Comparison of ENCODE assay signal across 26 cellular contexts in the genomic region with DNA sequence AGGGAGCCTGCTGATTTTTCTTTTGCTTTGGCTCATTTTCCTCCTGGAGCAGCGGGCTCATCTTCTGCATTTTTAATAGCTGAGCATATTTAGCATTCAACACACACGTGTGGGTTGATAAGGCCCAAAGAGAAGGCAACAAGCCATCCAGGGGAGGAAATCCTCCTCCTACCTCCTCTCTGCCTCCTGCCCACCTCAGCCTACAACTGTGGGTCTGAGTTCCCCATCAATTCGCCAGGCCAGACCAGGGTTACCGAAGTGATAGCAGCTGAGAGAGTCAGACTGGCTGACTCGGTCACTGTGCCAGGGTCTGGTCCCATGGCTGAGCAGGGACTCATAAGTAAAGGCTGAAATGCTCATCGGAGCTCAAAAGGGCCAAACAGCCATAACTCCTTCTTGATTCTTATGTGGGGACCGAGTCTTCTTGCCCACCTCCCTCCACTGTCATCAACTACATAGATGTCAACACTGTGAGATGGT.
A peak's percentile ranks its signal among the peaks of the same experiment; 100 is the strongest.
DNase-seq lines count a peak whose midpoint lies in the region; ATAC-seq and TF ChIP-seq lines count a peak whose summit lies in the region.
"Had no signal": no experiment of that assay in that cellular context is flagged by ENCODE, and none has a peak within 500 bp of the region (broad histone marks: within the 10 kb centered on the region; RNA-seq: fewer than 3 reads in every experiment).

No MANE protein-coding gene starts in this region.

- ATAC-seq in WTC11, result peak; percentile 1; the same call in 1 of the 2 replicates
- ATAC-seq in aorta (ENCODE audit: low FRiP score), result no peak
- ATAC-seq in GM18873 (IDR thresholded peaks at IDR 0.05; ENCODE audit: low FRiP score, unreplicated experiment), result no peak
- ATAC-seq in HG02852 (IDR thresholded peaks at IDR 0.05; ENCODE audit: unreplicated experiment), result no peak
- ATAC-seq: activated CD8-positive, alpha-beta T cell treated with anti-CD3 and anti-CD28 coated beads, Interleukin-2, amount 10 ng/mL, durations not matched to agents 7 days and 5 days; activated T-helper 17 cell treated with anti-CD3 and anti-CD28 coated beads, Interleukin-2, amount 50 U/mL, for 72 hours; HCT116; stimulated activated naive CD8-positive, alpha-beta T cell treated with anti-CD3 and anti-CD28 coated beads, Interleukin-15, amount 100 ng/mL, for 72 hours had no signal

- DNase-seq in WTC11 (ENCODE audit: low spot score), result no peak
- DNase-seq in mesothelial cell of epicardium (ENCODE audit: low spot score in 2 of 2, unreplicated experiment in 2 of 2), result no peak
- no peak for DNase-seq in vagina (ENCODE audit: extremely low spot score in 2 of 2)
- DNase-seq in aorta, result no peak
- DNase-seq: activated CD4-positive, CD25-positive, alpha-beta regulatory T cell treated with anti-CD3 and anti-CD28 coated beads, Interleukin-2, amount 50 U/mL, for 72 hours; activated CD8-positive, alpha-beta T cell treated with anti-CD3 and anti-CD28 coated beads, Interleukin-2, amount 10 ng/mL, durations not matched to agents 7 days and 5 days; activated naive CD4-positive, alpha-beta T cell treated with anti-CD3 and anti-CD28 coated beads, Interleukin-2, amount 10 ng/mL, durations not matched to agents 7 days and 5 days; DMS53; NCI-H1048; NCI-H1694; NCI-H510A; stimulated activated naive CD8-positive, alpha-beta T cell treated with anti-CD3 and anti-CD28 coated beads, Interleukin-15, amount 100 ng/mL, for 72 hours had no signal

- POLR2A ChIA-PET in WTC11 (lab: Charles Lee), result interaction anchor here (1.1 to 1.4 kb wide), 2 partner anchors 33 to 221 kb away, joined by 3 read pairs; a partner anchor contains a TSS

- H3K9ac ChIP-seq in HUES6 (ENCODE audit: low read length), result peak overlapping the region; percentile 3

- 54 to 55% methylated on average over 7 of the region's 7 CpGs for WGBS in aorta, 2 donors

- no peak for TF ChIP-seq CTCF in WTC11 (IDR thresholded peaks at IDR 0.05)
- no peak for TF ChIP-seq CTCF in mesothelial cell of epicardium (IDR thresholded peaks at IDR 0.05; ENCODE audit: unreplicated experiment)
- TF ChIP-seq CTCF in vagina (IDR thresholded peaks at IDR 0.05), result no peak

- H3K27me3 ChIP-seq in HUES6 (ENCODE audit: control insufficient read depth, insufficient read depth, low read length) (no peaks in the 10 kb centered on the region), vagina (no peaks in the 10 kb centered on the region), aorta (ENCODE audit: control insufficient read depth in 1 of 2, insufficient read depth in 2 of 2, low read length in 1 of 2) (no peaks in the 10 kb centered on the region)
- H3K27me3 ChIP-seq: adrenal gland, body of pancreas, right atrium auricular region had no signal

- intact Hi-C loops in vagina (cut with DNase I) (no loop called here), aorta (cut with DNase I) (loop anchor here (2.0 to 10.0 kb wide), 3 partner anchors 349 to 499 kb away; no protein-coding TSS in a partner anchor)

- H3K27ac ChIP-seq in HUES6 (ENCODE audit: low read depth, low read length), result no peak overlapping the region
- peak overlapping the region; percentile 8 for H3K27ac ChIP-seq in vagina
- H3K27ac ChIP-seq in aorta (ENCODE audit: low read depth in 1 of 2, low read length in 2 of 2), result no peak overlapping the region
- H3K27ac ChIP-seq: body of pancreas, right atrium auricular region, RWPE1, thoracic aorta had no signal

- TF ChIP-seq POLR2A in vagina (IDR thresholded peaks at IDR 0.05), result no peak

- peak overlapping the region; percentile 46; the same call in 1 of the 2 replicates for H3K4me3 Mint-ChIP-seq in WTC11
- H3K4me3 Mint-ChIP-seq in mesothelial cell of epicardium, result no peak overlapping the region
- H3K4me3 Mint-ChIP-seq: activated CD8-positive, alpha-beta T cell treated with anti-CD3 and anti-CD28 coated beads, Interleukin-2, amount 10 ng/mL, durations not matched to agents 7 days and 5 days; activated naive CD4-positive, alpha-beta T cell treated with anti-CD3 and anti-CD28 coated beads, Interleukin-2, amount 10 ng/mL, durations not matched to agents 7 days and 5 days; activated T-helper 17 cell treated with anti-CD3 and anti-CD28 coated beads, Interleukin-2, amount 50 U/mL, for 72 hours; CD14-positive monocyte; dendritic cell treated with granulocyte-macrophage colony-stimulating factor and Interleukin-4, amounts not matched to agents 40 ng/mL and 50 ng/mL, for 4 days; neural crest cell; stimulated activated naive CD8-positive, alpha-beta T cell treated with anti-CD3 and anti-CD28 coated beads, Interleukin-15, amount 100 ng/mL, for 72 hours had no signal

- H3K27ac Mint-ChIP-seq in WTC11 (peak overlapping the region; percentile 81), mesothelial cell of epicardium (peak overlapping the region; percentile 73)
- H3K27ac Mint-ChIP-seq: activated CD8-positive, alpha-beta T cell treated with anti-CD3 and anti-CD28 coated beads, Interleukin-2, amount 10 ng/mL, durations not matched to agents 7 days and 5 days; activated naive CD4-positive, alpha-beta T cell treated with anti-CD3 and anti-CD28 coated beads, Interleukin-2, amount 10 ng/mL, durations not matched to agents 7 days and 5 days; activated T-helper 17 cell treated with anti-CD3 and anti-CD28 coated beads, Interleukin-2, amount 50 U/mL, for 72 hours; dendritic cell treated with granulocyte-macrophage colony-stimulating factor and Interleukin-4, amounts not matched to agents 40 ng/mL and 50 ng/mL, for 4 days had no signal

- H3K9me3 Mint-ChIP-seq in WTC11 (peaks cover under 1% of the 10 kb centered on the region; the same call in 1 of the 2 replicates), mesothelial cell of epicardium (no peaks in the 10 kb centered on the region)
- H3K9me3 Mint-ChIP-seq: activated naive CD4-positive, alpha-beta T cell treated with anti-CD3 and anti-CD28 coated beads, Interleukin-2, amount 10 ng/mL, durations not matched to agents 7 days and 5 days; activated T-helper 17 cell treated with anti-CD3 and anti-CD28 coated beads, Interleukin-2, amount 50 U/mL, for 72 hours; CD14-positive monocyte; dendritic cell treated with granulocyte-macrophage colony-stimulating factor and Interleukin-4, amounts not matched to agents 40 ng/mL and 50 ng/mL, for 4 days; neural crest cell; stimulated activated naive CD8-positive, alpha-beta T cell treated with anti-CD3 and anti-CD28 coated beads, Interleukin-15, amount 100 ng/mL, for 72 hours had no signal

- H3K9me3 ChIP-seq in HUES6 (ENCODE audit: control insufficient read depth, insufficient read depth, low read depth, low read length), result no peaks in the 10 kb centered on the region
- H3K9me3 ChIP-seq in vagina, result no peaks in the 10 kb centered on the region
- no peaks in the 10 kb centered on the region for H3K9me3 ChIP-seq in aorta (ENCODE audit: control insufficient read depth, low read length)
- H3K9me3 ChIP-seq: adrenal gland, body of pancreas, Caco-2, right atrium auricular region, thoracic aorta had no signal

- H3K27me3 Mint-ChIP-seq in WTC11 (ENCODE audit: low read depth), result no peaks in the 10 kb centered on the region
- no peaks in the 10 kb centered on the region for H3K27me3 Mint-ChIP-seq in mesothelial cell of epicardium (ENCODE audit: low read depth)
- H3K27me3 Mint-ChIP-seq: activated naive CD4-positive, alpha-beta T cell treated with anti-CD3 and anti-CD28 coated beads, Interleukin-2, amount 10 ng/mL, durations not matched to agents 7 days and 5 days; activated T-helper 17 cell treated with anti-CD3 and anti-CD28 coated beads, Interleukin-2, amount 50 U/mL, for 72 hours; dendritic cell treated with granulocyte-macrophage colony-stimulating factor and Interleukin-4, amounts not matched to agents 40 ng/mL and 50 ng/mL, for 4 days; stimulated activated naive CD8-positive, alpha-beta T cell treated with anti-CD3 and anti-CD28 coated beads, Interleukin-15, amount 100 ng/mL, for 72 hours had no signal

- H3K36me3 Mint-ChIP-seq in WTC11, result peaks cover 18% of the 10 kb centered on the region
- H3K36me3 Mint-ChIP-seq in mesothelial cell of epicardium, result peaks cover 15% of the 10 kb centered on the region

- H3K4me3 ChIP-seq in HUES6 (ENCODE audit: low read depth, low read length), result peak overlapping the region; percentile 3; the same call in 1 of the 2 replicates
- no peak overlapping the region for H3K4me3 ChIP-seq in vagina
- no peak overlapping the region for H3K4me3 ChIP-seq in aorta (ENCODE audit: low read length in 2 of 2)
- H3K4me3 ChIP-seq: adrenal gland, body of pancreas, right atrium auricular region, thoracic aorta had no signal

- H3K36me3 ChIP-seq in HUES6 (ENCODE audit: control insufficient read depth, insufficient read depth, low read length) (peaks cover 29% of the 10 kb centered on the region), vagina (no peaks in the 10 kb centered on the region), aorta (ENCODE audit: control insufficient read depth in 1 of 2, insufficient read depth in 2 of 2, low read length in 1 of 2) (no peaks in the 10 kb centered on the region)
- H3K36me3 ChIP-seq: adrenal gland, thoracic aorta had no signal

- peaks cover 64% of the 10 kb centered on the region for H3K4me1 Mint-ChIP-seq in WTC11
- H3K4me1 Mint-ChIP-seq in mesothelial cell of epicardium, result peaks cover 15% of the 10 kb centered on the region
- H3K4me1 Mint-ChIP-seq: CD14-positive monocyte had no signal

- peaks cover 59% of the 10 kb centered on the region for H3K4me1 ChIP-seq in HUES6 (ENCODE audit: control insufficient read depth, insufficient read depth, low read length)
- H3K4me1 ChIP-seq in vagina, result peaks cover 41% of the 10 kb centered on the region
- no peaks in the 10 kb centered on the region for H3K4me1 ChIP-seq in aorta (ENCODE audit: control insufficient read depth in 1 of 2, insufficient read depth in 2 of 2, low read length in 2 of 2)
- H3K4me1 ChIP-seq: adrenal gland had no signal

- CTCF ChIA-PET in WTC11 (lab: Charles Lee), result interaction anchor here (0.7 to 2.9 kb wide), 15 partner anchors 8 to 326 kb away, joined by 3 to 54 read pairs (median 6); no protein-coding TSS in a partner anchor

TF ChIP-seq in WTC11, 78 proteins besides CTCF, POLR2A, EP300 and RAD21 (continues in another document):
- TF ChIP-seq TEAD1 (CRISPR knock-in tag; IDR thresholded peaks at IDR 0.05), result peak; percentile 46; the same call in 1 of the 2 replicates
